Comparison of ENCODE assay signal across 23 cellular contexts in genomic region chr7:99806839-99807478, GRCh38. TPM values are rescaled to one million over a fixed set of nuclear protein-coding genes. Genes with fewer than 3 reads are reported as not detected.
"Had no signal": no experiment of that assay in that cellular context is flagged by ENCODE, and none has a peak within 500 bp of the region (broad histone marks: within the 10 kb centered on the region; RNA-seq: fewer than 3 reads in every experiment).

No MANE protein-coding gene starts in this region.

- H3K27ac Mint-ChIP-seq: naive thymus-derived CD8-positive, alpha-beta T cell had no signal

- H3K27ac ChIP-seq: dorsolateral prefrontal cortex, esophagus muscularis mucosa, gastrocnemius medialis, heart right ventricle, suprapubic skin, tibial artery, upper lobe of right lung, vagina had no signal

- H3K4me1 ChIP-seq: esophagus muscularis mucosa, gastrocnemius medialis, heart right ventricle, suprapubic skin, tibial artery, upper lobe of right lung, vagina had no signal

- DNase-seq: cortex of kidney; dorsolateral prefrontal cortex; effector CD8-positive, alpha-beta T cell; gastrocnemius medialis; heart right ventricle; hypothalamus; kidney glomerular epithelial cell; mucosa of descending colon; naive thymus-derived CD8-positive, alpha-beta T cell; posterior cingulate gyrus; small intestine; stimulated activated CD4-positive, alpha-beta T cell treated with anti-CD3 and anti-CD28 coated beads, Interleukin-12 subunit alpha, Interleukin-12 subunit beta, amount 100 ng/mL, for 4 hours; stimulated activated naive CD4-positive, alpha-beta T cell treated with Interleukin-2 at 50 U/mL for 16 hours; tibial artery; upper lobe of right lung had no signal

- H3K4me3 ChIP-seq: dorsolateral prefrontal cortex, esophagus muscularis mucosa, gastrocnemius medialis, heart right ventricle, mucosa of descending colon, suprapubic skin, tibial artery, upper lobe of right lung, vagina had no signal

- H3K4me3 Mint-ChIP-seq: naive thymus-derived CD8-positive, alpha-beta T cell had no signal

- H3K9me3 ChIP-seq: mucosa of descending colon, suprapubic skin, upper lobe of right lung, vagina had no signal

- H3K27me3 ChIP-seq: dorsolateral prefrontal cortex, gastrocnemius medialis, suprapubic skin, tibial artery, upper lobe of right lung, vagina had no signal

- ATAC-seq: gastrocnemius medialis; heart right ventricle; mucosa of descending colon; naive thymus-derived CD8-positive, alpha-beta T cell; upper lobe of right lung had no signal

- H3K4me1 Mint-ChIP-seq: naive thymus-derived CD8-positive, alpha-beta T cell had no signal

- H3K36me3 ChIP-seq: esophagus muscularis mucosa, gastrocnemius medialis, heart right ventricle, suprapubic skin, tibial artery, upper lobe of right lung, vagina had no signal

RNA-seq across cellular contexts. Expression of gene CYP3A43, which starts 20.9 kb away (rescaled TPM):
- total RNA-seq: esophagus muscularis mucosa, fibroblast of villous mesenchyme, lung microvascular endothelial cell, mucosa of descending colon, osteocyte, pulmonary artery endothelial cell, suprapubic skin, upper lobe of right lung, vagina had no signal
- polyA plus RNA-seq: heart right ventricle; naive thymus-derived CD8-positive, alpha-beta T cell; small intestine had no signal

RNA-seq across cellular contexts. Expression of gene CYP3A4, which starts 23.0 kb away (rescaled TPM):
- total RNA-seq: esophagus muscularis mucosa; fibroblast of villous mesenchyme; heart right ventricle; lung microvascular endothelial cell; naive thymus-derived CD8-positive, alpha-beta T cell; osteocyte; pulmonary artery endothelial cell; upper lobe of right lung; vagina had no signal
- polyA plus RNA-seq: heart right ventricle, neural cell had no signal
